Comparison of ENCODE assay signal across 9 cellular contexts in genomic region chr9:136090768-136091581, GRCh38. TPM values are rescaled to one million over a fixed set of nuclear protein-coding genes. Genes with fewer than 3 reads are reported as not detected.
DNase-seq lines count a peak whose midpoint lies in the region; ATAC-seq and TF ChIP-seq lines count a peak whose summit lies in the region.
"Had no signal": no experiment of that assay in that cellular context is flagged by ENCODE, and none has a peak within 500 bp of the region (broad histone marks: within the 10 kb centered on the region; RNA-seq: fewer than 3 reads in every experiment).

No MANE protein-coding gene starts in this region.

- H3K9me2 ChIP-seq in GM23338 (ENCODE audit: insufficient read depth) (no peaks in the 10 kb centered on the region), MM.1S (replicated peaks; ENCODE audit: insufficient read depth, low read length) (no peaks in the 10 kb centered on the region)

- H3K9me3 ChIP-seq in adrenal gland (replicated peaks in 1 of 3) (no peaks in the 10 kb centered on the region), right cardiac atrium (ENCODE audit: control insufficient read depth, low read length) (no peaks in the 10 kb centered on the region), skeletal muscle tissue (ENCODE audit: control insufficient read depth in 3 of 3, low read length in 3 of 3) (no peaks in the 10 kb centered on the region), MG63 (no peaks in the 10 kb centered on the region), MM.1S (replicated peaks; ENCODE audit: insufficient read depth, low read length) (no peaks in the 10 kb centered on the region)

- H3K4me2 ChIP-seq in GM23338 (peak overlapping the region; percentile 27; the same call in 1 of the 2 replicates), MM.1S (ENCODE audit: low read depth, low read length) (no peak overlapping the region)

- H3K4me3 ChIP-seq in GM23338, result no peak overlapping the region
- H3K4me3 ChIP-seq in adrenal gland, result no peak overlapping the region
- no peak overlapping the region for H3K4me3 ChIP-seq in right cardiac atrium (ENCODE audit: low read length)
- peak overlapping the region; percentile 16 to 56 (median 24) for H3K4me3 ChIP-seq in skeletal muscle tissue (ENCODE audit: low read length in 3 of 3)
- no peak overlapping the region for H3K4me3 ChIP-seq in MG63
- H3K4me3 ChIP-seq in MM.1S (ENCODE audit: low read length), result no peak overlapping the region

- H3K27me3 Mint-ChIP-seq in GM23338 (ENCODE audit: insufficient read depth, low read depth, poor library complexity), result peaks cover 19% of the 10 kb centered on the region

- no peak for TF ChIP-seq CTCF in GM23338 (conservative IDR thresholded peaks at IDR 0.05; ENCODE audit: low read depth in 2 of 2)
- no peak for TF ChIP-seq CTCF in adrenal gland (IDR thresholded peaks at IDR 0.05)
- TF ChIP-seq CTCF in MM.1S (IDR thresholded peaks at IDR 0.05; ENCODE audit: low read length), result no peak

- peaks cover 35% of the 10 kb centered on the region for H3K4me1 Mint-ChIP-seq in GM23338

- DNase-seq in GM23338 (ENCODE audit: low spot score) (no peak), adrenal gland (peak in 2 of 7 donors; percentile 10 to 22), right cardiac atrium (peak; percentile 51 to 78 (median 77)), MG63 (no peak), MM.1S (no peak)
- no peak for DNase-seq in activated T-cell treated with anti-CD3 and anti-CD28 coated beads, Interleukin-2, amount 50 U/mL, for 48 hours
- DNase-seq: NCI-H187 treated with DMSO at 0.1 percent for 48 hours had no signal

- ATAC-seq in GM23338, result peak; percentile 30
- peak; percentile 2 to 12 for ATAC-seq in right cardiac atrium
- ATAC-seq in GM18868 (IDR thresholded peaks at IDR 0.05; ENCODE audit: unreplicated experiment), result no peak

- peak overlapping the region; percentile 62; the same call in 1 of the 2 replicates for H3K27ac Mint-ChIP-seq in GM23338

- peak overlapping the region; percentile 55; the same call in 1 of the 2 replicates for H3K27ac ChIP-seq in GM23338 (ENCODE audit: low read depth)
- peak overlapping the region in 4 of 5 donors; percentile 19 to 73 (median 55) for H3K27ac ChIP-seq in adrenal gland
- H3K27ac ChIP-seq in right cardiac atrium (ENCODE audit: low read length), result peak overlapping the region; percentile 79
- H3K27ac ChIP-seq in skeletal muscle tissue (ENCODE audit: low read depth, low read length), result peak overlapping the region; percentile 96
- no peak overlapping the region for H3K27ac ChIP-seq in MM.1S (ENCODE audit: low read length)

- no peak overlapping the region for H3K4me3 Mint-ChIP-seq in GM23338

- H3K27me3 ChIP-seq in GM23338 (ENCODE audit: insufficient read depth), result peaks cover 19% of the 10 kb centered on the region
- H3K27me3 ChIP-seq in adrenal gland, result no peaks in the 10 kb centered on the region
- H3K27me3 ChIP-seq in right cardiac atrium (ENCODE audit: control insufficient read depth, insufficient read depth), result no peaks in the 10 kb centered on the region
- no peaks in the 10 kb centered on the region for H3K27me3 ChIP-seq in skeletal muscle tissue (ENCODE audit: control insufficient read depth in 3 of 3, insufficient read depth in 3 of 3, low read length in 3 of 3)
- no peaks in the 10 kb centered on the region for H3K27me3 ChIP-seq in MG63
- peaks cover 90% of the 10 kb centered on the region for H3K27me3 ChIP-seq in MM.1S (replicated peaks; ENCODE audit: insufficient read depth, low read length)

- H3F3A ChIP-seq in GM23338 (replicated peaks; ENCODE audit: low read depth), result peaks cover 6% of the 10 kb centered on the region; the same call in 1 of the 2 replicates
- no peaks in the 10 kb centered on the region for H3F3A ChIP-seq in MM.1S (ENCODE audit: insufficient read depth, low read length)

- H3K79me2 ChIP-seq in GM23338 (replicated peaks; ENCODE audit: insufficient read depth) (peaks cover 9% of the 10 kb centered on the region; the same call in 1 of the 2 replicates), MM.1S (ENCODE audit: low read length) (no peaks in the 10 kb centered on the region)

- H4K20me1 ChIP-seq in GM23338 (replicated peaks; ENCODE audit: insufficient read depth) (no peaks in the 10 kb centered on the region), MM.1S (ENCODE audit: insufficient read depth, low read length) (no peaks in the 10 kb centered on the region)

- 58 to 76% (median 70%) methylated on average over 8 to 22 of the region's 22 CpGs for WGBS in adrenal gland, 4 donors
- 62% methylated on average over 22 of the region's 22 CpGs for WGBS in right cardiac atrium

- no peaks in the 10 kb centered on the region for H3K36me3 ChIP-seq in GM23338 (ENCODE audit: insufficient read depth)
- no peaks in the 10 kb centered on the region for H3K36me3 ChIP-seq in adrenal gland (replicated peaks in 1 of 2)
- H3K36me3 ChIP-seq in skeletal muscle tissue (ENCODE audit: control insufficient read depth in 3 of 3, insufficient read depth in 3 of 3, low read length in 3 of 3), result peaks cover 0 to 9% (median 0%) of the 10 kb centered on the region in 3 donors
- H3K36me3 ChIP-seq in MG63, result peaks cover 12% of the 10 kb centered on the region
- no peaks in the 10 kb centered on the region for H3K36me3 ChIP-seq in MM.1S (replicated peaks; ENCODE audit: insufficient read depth, low read length)

- H2AFZ ChIP-seq in GM23338 (no peak overlapping the region), MM.1S (ENCODE audit: low read length) (no peak overlapping the region)

- H3K9me3 Mint-ChIP-seq in GM23338, result no peaks in the 10 kb centered on the region

- H3K9ac ChIP-seq in skeletal muscle tissue (ENCODE audit: low read depth in 1 of 3, low read length in 3 of 3) (peak overlapping the region; percentile 81 to 94 (median 94)), MM.1S (ENCODE audit: low read length) (no peak overlapping the region)

- no peak for TF ChIP-seq POLR2A in adrenal gland (IDR thresholded peaks at IDR 0.05)

- H3K4me1 ChIP-seq in GM23338 (ENCODE audit: insufficient read depth), result peaks cover 31% of the 10 kb centered on the region
- peaks cover 18 to 74% of the 10 kb centered on the region in 2 donors for H3K4me1 ChIP-seq in adrenal gland (replicated peaks in 1 of 2)
- H3K4me1 ChIP-seq in right cardiac atrium (ENCODE audit: control insufficient read depth, insufficient read depth, low read length), result peaks cover 14% of the 10 kb centered on the region
- peaks cover 75 to 83% (median 81%) of the 10 kb centered on the region in 3 donors for H3K4me1 ChIP-seq in skeletal muscle tissue (ENCODE audit: control insufficient read depth in 3 of 3, insufficient read depth in 3 of 3, low read length in 3 of 3)
- H3K4me1 ChIP-seq in MM.1S (ENCODE audit: low read length), result no peaks in the 10 kb centered on the region

- intact Hi-C loops in adrenal gland (cut with DNase I) (no loop called here), right cardiac atrium (cut with DNase I) (no loop called here)

- H3K36me3 Mint-ChIP-seq in GM23338 (ENCODE audit: low read depth), result no peaks in the 10 kb centered on the region

TF ChIP-seq in GM23338, 12 proteins besides CTCF, POLR2A, EP300 and RAD21 (continues in another document):
- TF ChIP-seq JUNB (IDR thresholded peaks at IDR 0.05; ENCODE audit: unreplicated experiment), result no peak
- TF ChIP-seq ETS1 (IDR thresholded peaks at IDR 0.05), result no peak

RNA-seq across cellular contexts. Expression of gene NACC2, which starts 4.1 kb away (rescaled TPM):
- total RNA-seq in GM23338 (2014; rRNA removed; shearing (Covaris generic)), result 16.5 and 20.8 TPM in 2 replicates
- 3.2 and 3.8 TPM in 2 replicates for polyA plus RNA-seq in GM23338 (2016; fragmentation: Nextera tagmentation; extraction: Ambion mirVana)
- total RNA-seq in adrenal gland, result 10 to 100 TPM; 27.2 to 61.0 (median 38.6) TPM
- 10 to 100 TPM in 1 of 3 donors, 1 to 10 TPM in 2; 5.7 to 11.3 (median 7.1) TPM for polyA plus RNA-seq in adrenal gland
- 10 to 100 TPM; 31.4 to 45.3 (median 37.8) TPM for total RNA-seq in right cardiac atrium
- polyA plus RNA-seq in right cardiac atrium, result 19.4 TPM
- total RNA-seq in skeletal muscle tissue, result 7.3 TPM
- 13.4 and 22.4 TPM in 2 replicates for total RNA-seq in MG63 (2014; rRNA removed; shearing (Covaris generic); ENCODE audit: low replicate concordance)

RNA-seq across cellular contexts. Expression of gene TMEM250, which starts 27.7 kb away (rescaled TPM):
- 32.6 and 39.2 TPM in 2 replicates for total RNA-seq in GM23338 (2014; rRNA removed; shearing (Covaris generic))
- polyA plus RNA-seq in GM23338 (2016; fragmentation: Nextera tagmentation; extraction: Ambion mirVana), result 11.8 and 12.2 TPM in 2 replicates
- 10 to 100 TPM; 19.7 to 47.2 (median 35.9) TPM for total RNA-seq in adrenal gland
- 10 to 100 TPM in 2 of 3 donors, 1 to 10 TPM in 1; 5.2 to 12.4 (median 10.6) TPM for polyA plus RNA-seq in adrenal gland
- total RNA-seq in right cardiac atrium, result 10 to 100 TPM; 18.5 to 25.5 (median 20.9) TPM
- polyA plus RNA-seq in right cardiac atrium, result 16.5 TPM
- total RNA-seq in skeletal muscle tissue, result 24.0 TPM
- total RNA-seq in MG63 (2014; rRNA removed; shearing (Covaris generic); ENCODE audit: low replicate concordance), result 62.5 and 78.4 TPM in 2 replicates

Comparison
In these comparisons a context has a peak if more than half of its experiments do, and no peak if none do; other contexts are left out.
1. DNase-seq: peak in right cardiac atrium (3 of 3); none in GM23338 (single experiment), MG63 (single experiment), activated T-cell treated with anti-CD3 and anti-CD28 coated beads, Interleukin-2, amount 50 U/mL, for 48 hours (0 of 2) and MM.1S (single experiment).
2. H3K4me3 ChIP-seq: peak in skeletal muscle tissue (3 of 3); none in GM23338 (single experiment), adrenal gland (0 of 4), right cardiac atrium (single experiment), MG63 (single experiment) and MM.1S (single experiment).